In the genomic region with DNA sequence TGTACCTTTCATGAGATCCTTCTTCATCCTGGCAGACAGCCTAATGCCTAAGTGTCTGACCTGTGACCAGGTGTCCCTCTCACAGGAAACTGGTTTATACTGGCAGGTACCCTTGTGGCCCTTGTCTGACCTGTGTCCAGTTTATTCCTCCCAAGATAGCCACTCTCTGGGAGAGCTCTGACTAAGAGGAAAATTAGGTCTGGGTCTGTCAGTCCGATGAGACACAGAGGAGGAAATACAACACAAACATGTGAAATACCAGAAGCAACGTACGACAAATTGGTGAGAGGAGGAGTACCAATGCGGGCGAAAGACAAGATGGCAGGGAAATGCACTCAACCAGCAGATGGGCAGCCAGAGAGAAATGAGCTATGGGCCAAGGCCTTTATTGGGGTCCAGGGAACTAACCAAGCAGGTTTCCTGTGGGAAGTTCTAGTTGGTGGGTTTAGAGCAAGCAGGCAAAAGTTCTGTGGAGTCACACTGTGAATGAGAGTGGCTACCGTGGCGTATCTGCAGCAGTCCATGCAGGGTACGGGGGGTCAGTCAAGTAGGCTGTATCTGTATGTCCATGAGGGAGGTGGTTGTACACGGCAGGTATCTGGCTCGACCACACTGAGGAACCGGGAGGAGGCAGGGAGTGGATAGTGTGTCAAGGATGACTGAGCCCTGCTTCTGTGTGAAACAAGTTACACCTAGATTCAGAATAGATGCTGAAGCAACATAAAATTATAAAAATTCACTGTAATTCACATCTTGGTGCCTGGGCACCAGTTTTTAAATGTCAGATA, we compare ENCODE assay signal across 12 cellular contexts.
A peak's percentile ranks its signal among the peaks of the same experiment; 100 is the strongest.
DNase-seq lines count a peak whose midpoint lies in the region; ATAC-seq and TF ChIP-seq lines count a peak whose summit lies in the region.
"Had no signal": no experiment of that assay in that cellular context is flagged by ENCODE, and none has a peak within 500 bp of the region (broad histone marks: within the 10 kb centered on the region; RNA-seq: fewer than 3 reads in every experiment).

No MANE protein-coding gene starts in this region.

- H3K27ac ChIP-seq in heart right ventricle: peak overlapping the region in 4 of 10 donors; percentile 9 to 55 (median 39)

- peak in 5 of 8 donors; percentile 10 to 48 (median 15) for ATAC-seq in heart right ventricle
- no peak for ATAC-seq in left cardiac atrium
- ATAC-seq in T-cell (replicated peaks in 1 of 4): no peak
- no peak for ATAC-seq in GM19467 (IDR thresholded peaks at IDR 0.05; ENCODE audit: unreplicated experiment)
- ATAC-seq in HG02642 (IDR thresholded peaks at IDR 0.05; ENCODE audit: poor library complexity, unreplicated experiment): no peak

- CTCF ChIA-PET in T-cell (lab: Charles Lee): no interaction called here

- no peak for TF ChIP-seq CTCF in heart right ventricle (IDR thresholded peaks at IDR 0.05)

- no peaks in the 10 kb centered on the region for H3K27me3 ChIP-seq in heart right ventricle
- H3K27me3 ChIP-seq: stomach had no signal

- no peaks in the 10 kb centered on the region for H3K9me3 ChIP-seq in heart right ventricle
- H3K9me3 ChIP-seq: stomach had no signal

- peak overlapping the region; percentile 33 to 40 for H3K27ac Mint-ChIP-seq in T-cell
- H3K27ac Mint-ChIP-seq: activated B cell treated with CpG ODN at 0.5 μM for 24 hours had no signal

- H3K4me3 ChIP-seq in heart right ventricle: no peak overlapping the region
- H3K4me3 ChIP-seq: stomach had no signal

- H3K36me3 Mint-ChIP-seq in T-cell: peaks cover 11% of the 10 kb centered on the region

- H3K4me3 Mint-ChIP-seq in T-cell: peak overlapping the region in 1 of 3 donors; percentile 45
- H3K4me3 Mint-ChIP-seq: activated B cell treated with CpG ODN at 0.5 μM for 24 hours had no signal

- intact Hi-C loops in heart right ventricle (cut with DNase I) (loop anchor here in 1 of 10 donors (5.0 to 10.0 kb wide), 2 partner anchors 36 to 101 kb away; no protein-coding TSS in a partner anchor), left cardiac atrium (cut with DNase I) (no loop called here)

- H3K36me3 ChIP-seq in heart right ventricle: no peaks in the 10 kb centered on the region
- H3K36me3 ChIP-seq: stomach had no signal

- peaks cover 3 to 64% (median 19%) of the 10 kb centered on the region in 9 donors for H3K4me1 ChIP-seq in heart right ventricle

- H3K9me3 Mint-ChIP-seq in T-cell: no peaks in the 10 kb centered on the region
- H3K9me3 Mint-ChIP-seq: activated B cell treated with CpG ODN at 0.5 μM for 24 hours had no signal

- DNase-seq in heart right ventricle: no peak
- DNase-seq in left cardiac atrium: no peak
- no peak for DNase-seq in T-cell
- DNase-seq in hepatic stellate cell (ENCODE audit: low spot score): peak; percentile 34
- no peak for DNase-seq in cortex of kidney (lab: John Stamatoyannopoulos, UW)
- DNase-seq in activated CD4-positive, CD25-positive, alpha-beta regulatory T cell (lab: John Stamatoyannopoulos, UW): no peak
- DNase-seq: activated B cell treated with CpG ODN at 0.5 μM for 24 hours; activated effector memory CD4-positive, alpha-beta T cell treated with anti-CD3 and anti-CD28 coated beads, Interleukin-2, amount 50 U/mL, for 16 hours; NCI-H1694; stomach had no signal

- peaks cover 80 to 82% (median 80%) of the 10 kb centered on the region in 3 donors for H3K4me1 Mint-ChIP-seq in T-cell

- no peaks in the 10 kb centered on the region for H3K27me3 Mint-ChIP-seq in T-cell
- H3K27me3 Mint-ChIP-seq: activated B cell treated with CpG ODN at 0.5 μM for 24 hours had no signal

- WGBS in heart right ventricle, 2 donors: 92 to 96% methylated on average over 11 of the region's 11 CpGs

- POLR2A ChIA-PET in T-cell (lab: Charles Lee): interaction anchor here in 1 of 2 donors (0.6 kb wide), 1 partner anchor 139 kb away, joined by 3 read pairs; no protein-coding TSS in a partner anchor

Comparison
In these comparisons a context has a peak if more than half of its experiments do, and no peak if none do; other contexts are left out.
1. ATAC-seq: peak in heart right ventricle (5 of 8); none in left cardiac atrium (0 of 2), T-cell (0 of 4), GM19467 (single experiment) and HG02642 (single experiment).